In genomic region chr14:99067927-99068326, GRCh38 we compare ENCODE assay signal across 24 cellular contexts.
"Had no signal": no experiment of that assay in that cellular context is flagged by ENCODE, and none has a peak within 500 bp of the region (broad histone marks: within the 10 kb centered on the region; RNA-seq: fewer than 3 reads in every experiment).

No MANE protein-coding gene starts in this region.

- H3K27me3 ChIP-seq: ascending aorta, body of pancreas, Peyer's patch had no signal

- H3K4me1 ChIP-seq: ascending aorta had no signal

- H3K9me3 Mint-ChIP-seq: activated naive CD4-positive, alpha-beta T cell treated with anti-CD3 and anti-CD28 coated beads, Interleukin-2, amount 50 U/mL, for 24 hours had no signal

- DNase-seq: activated B cell treated with CpG ODN at 0.5 μM for 24 hours; activated CD4-positive, alpha-beta memory T cell treated with anti-CD3 and anti-CD28 coated beads for 36 hours; activated CD4-positive, alpha-beta T cell treated with anti-CD3 and anti-CD28 coated beads, Interleukin-2, amount 10 ng/mL, durations not matched to agents 7 days and 5 days; activated CD8-positive, alpha-beta memory T cell treated with anti-CD3 and anti-CD28 coated beads, Interleukin-2, amount 50 U/mL, for 4 hours; activated naive CD8-positive, alpha-beta T cell treated with anti-CD3 and anti-CD28 coated beads, Interleukin-2, amount 50 U/mL, for 24 hours; activated T-cell treated with anti-CD3 and anti-CD28 coated beads, Interleukin-2, amount 50 U/mL, for 72 hours; amniotic stem cell; body of pancreas; central memory CD4-positive, alpha-beta T cell; KG1; NCI-H1092; NCI-H1417; NCI-H1694; NCI-H2029 treated with DMSO at 0.1 percent for 48 hours; NCI-H345; NCI-H510A; NCI-H69; Peyer's patch; SHP77 treated with DMSO at 0.1 percent for 48 hours; T-helper 17 cell; T-helper 9 cell had no signal

- H3K36me3 ChIP-seq: ascending aorta, Peyer's patch had no signal

- H3K36me3 Mint-ChIP-seq: activated CD4-positive, alpha-beta memory T cell treated with anti-CD3 and anti-CD28 coated beads for 36 hours; IgD-negative memory B cell had no signal

- H3K27ac ChIP-seq: ascending aorta, body of pancreas, Peyer's patch had no signal

- H3K27ac Mint-ChIP-seq: activated B cell treated with CpG ODN at 0.5 μM for 24 hours; activated CD4-positive, alpha-beta memory T cell treated with anti-CD3 and anti-CD28 coated beads for 36 hours; activated CD4-positive, alpha-beta T cell treated with anti-CD3 and anti-CD28 coated beads, Interleukin-2, amount 10 ng/mL, durations not matched to agents 7 days and 5 days; activated naive CD4-positive, alpha-beta T cell treated with anti-CD3 and anti-CD28 coated beads, Interleukin-2, amount 50 U/mL, for 24 hours; activated naive CD8-positive, alpha-beta T cell treated with anti-CD3 and anti-CD28 coated beads, Interleukin-2, amount 50 U/mL, for 24 hours; activated T-cell treated with anti-CD3 and anti-CD28 coated beads, Interleukin-2, amount 50 U/mL, for 72 hours; IgD-negative memory B cell; T-helper 17 cell had no signal

- ATAC-seq: activated naive CD8-positive, alpha-beta T cell treated with anti-CD3 and anti-CD28 coated beads, Interleukin-2, amount 50 U/mL, for 24 hours; activated T-cell treated with anti-CD3 and anti-CD28 coated beads, Interleukin-2, amount 50 U/mL, for 72 hours; body of pancreas; T-helper 17 cell had no signal

- H3K4me3 Mint-ChIP-seq: activated B cell treated with CpG ODN at 0.5 μM for 24 hours; activated CD4-positive, alpha-beta memory T cell treated with anti-CD3 and anti-CD28 coated beads for 36 hours; activated CD4-positive, alpha-beta T cell treated with anti-CD3 and anti-CD28 coated beads, Interleukin-2, amount 10 ng/mL, durations not matched to agents 7 days and 5 days; activated naive CD4-positive, alpha-beta T cell treated with anti-CD3 and anti-CD28 coated beads, Interleukin-2, amount 50 U/mL, for 24 hours; activated naive CD8-positive, alpha-beta T cell treated with anti-CD3 and anti-CD28 coated beads, Interleukin-2, amount 50 U/mL, for 24 hours; activated T-cell treated with anti-CD3 and anti-CD28 coated beads, Interleukin-2, amount 50 U/mL, for 72 hours; IgD-negative memory B cell; T-helper 17 cell had no signal

- H3K27me3 Mint-ChIP-seq: activated B cell treated with CpG ODN at 0.5 μM for 24 hours; activated CD4-positive, alpha-beta memory T cell treated with anti-CD3 and anti-CD28 coated beads for 36 hours; activated CD4-positive, alpha-beta T cell treated with anti-CD3 and anti-CD28 coated beads, Interleukin-2, amount 10 ng/mL, durations not matched to agents 7 days and 5 days; activated naive CD4-positive, alpha-beta T cell treated with anti-CD3 and anti-CD28 coated beads, Interleukin-2, amount 50 U/mL, for 24 hours; activated naive CD8-positive, alpha-beta T cell treated with anti-CD3 and anti-CD28 coated beads, Interleukin-2, amount 50 U/mL, for 24 hours; T-helper 17 cell had no signal

- H3K4me1 Mint-ChIP-seq: activated B cell treated with CpG ODN at 0.5 μM for 24 hours; activated CD4-positive, alpha-beta T cell treated with anti-CD3 and anti-CD28 coated beads, Interleukin-2, amount 10 ng/mL, durations not matched to agents 7 days and 5 days; activated naive CD4-positive, alpha-beta T cell treated with anti-CD3 and anti-CD28 coated beads, Interleukin-2, amount 50 U/mL, for 24 hours; IgD-negative memory B cell had no signal

- H3K4me3 ChIP-seq: ascending aorta, body of pancreas, Peyer's patch had no signal
